ENCODE assay signal across 2 cellular contexts in the genomic region with DNA sequence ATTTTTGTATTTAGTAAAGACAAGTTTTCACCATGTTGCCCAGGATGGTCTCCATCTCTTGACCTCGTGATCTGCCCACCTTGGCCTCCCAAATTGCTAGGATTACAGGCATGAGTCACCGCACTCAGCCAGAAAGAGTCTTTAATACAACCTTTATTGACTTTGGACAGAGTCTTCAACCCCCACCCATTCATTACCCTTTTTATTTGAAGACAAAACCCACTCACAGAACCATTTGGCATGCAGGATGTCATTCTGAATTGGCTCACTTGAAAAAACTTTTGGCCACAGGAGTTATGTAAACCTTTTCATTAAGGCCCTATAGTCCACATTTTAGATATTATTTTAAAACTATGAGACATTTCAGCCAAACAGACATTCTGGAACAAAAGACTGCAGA.
TF ChIP-seq lines count a peak whose summit lies in the region.

No MANE protein-coding gene starts in this region.

TF ChIP-seq in endothelial cell of umbilical vein, 7 proteins besides CTCF, POLR2A, EP300 and RAD21:
- no peak for TF ChIP-seq JUN (IDR thresholded peaks at IDR 0.05; ENCODE audit: borderline replicate concordance, insufficient read depth, insufficient read length, low read depth)
- TF ChIP-seq GATA2 (IDR thresholded peaks at IDR 0.05; ENCODE audit: insufficient read depth, insufficient read length, low read depth, low read length) = no peak
- no peak for TF ChIP-seq EZH2 (IDR thresholded peaks at IDR 0.05; ENCODE audit: borderline replicate concordance, low read depth, low read length, severe bottlenecking)
- no peak for TF ChIP-seq MYC (IDR thresholded peaks at IDR 0.05; ENCODE audit: low read depth, low read length)
- no peak for TF ChIP-seq POLR2AphosphoS5 (IDR thresholded peaks at IDR 0.05; ENCODE audit: insufficient read depth, low read depth, low read length)
- TF ChIP-seq FOS (IDR thresholded peaks at IDR 0.05; ENCODE audit: borderline replicate concordance, insufficient read depth, low read length) = no peak
- no peak for TF ChIP-seq MAX (IDR thresholded peaks at IDR 0.05; ENCODE audit: insufficient read depth, insufficient read length)

TF ChIP-seq in HEK293T, 16 proteins besides CTCF, POLR2A, EP300 and RAD21 (continued from another document):
- TF ChIP-seq SP1 (IDR thresholded peaks at IDR 0.05) (no peak), HDGF (IDR thresholded peaks at IDR 0.05; ENCODE audit: borderline replicate concordance) (no peak), FOXA1 (IDR thresholded peaks at IDR 0.05) (no peak), FOXK2 (IDR thresholded peaks at IDR 0.05) (no peak), FOXM1 (IDR thresholded peaks at IDR 0.05; ENCODE audit: borderline replicate concordance) (no peak), CTBP1 (IDR thresholded peaks at IDR 0.05; ENCODE audit: borderline replicate concordance) (no peak), ELF4 (IDR thresholded peaks at IDR 0.05) (no peak), ZNF384 (IDR thresholded peaks at IDR 0.05) (no peak), L3MBTL2 (conservative IDR thresholded peaks at IDR 0.05) (no peak), BHLHE40 (IDR thresholded peaks at IDR 0.05; ENCODE audit: borderline replicate concordance) (no peak), NFRKB (IDR thresholded peaks at IDR 0.05) (no peak), TARDBP (IDR thresholded peaks at IDR 0.05) (no peak), LEF1 (IDR thresholded peaks at IDR 0.05; ENCODE audit: borderline replicate concordance) (no peak), ARNT (IDR thresholded peaks at IDR 0.05) (no peak)
- TF ChIP-seq, protein P1, sequence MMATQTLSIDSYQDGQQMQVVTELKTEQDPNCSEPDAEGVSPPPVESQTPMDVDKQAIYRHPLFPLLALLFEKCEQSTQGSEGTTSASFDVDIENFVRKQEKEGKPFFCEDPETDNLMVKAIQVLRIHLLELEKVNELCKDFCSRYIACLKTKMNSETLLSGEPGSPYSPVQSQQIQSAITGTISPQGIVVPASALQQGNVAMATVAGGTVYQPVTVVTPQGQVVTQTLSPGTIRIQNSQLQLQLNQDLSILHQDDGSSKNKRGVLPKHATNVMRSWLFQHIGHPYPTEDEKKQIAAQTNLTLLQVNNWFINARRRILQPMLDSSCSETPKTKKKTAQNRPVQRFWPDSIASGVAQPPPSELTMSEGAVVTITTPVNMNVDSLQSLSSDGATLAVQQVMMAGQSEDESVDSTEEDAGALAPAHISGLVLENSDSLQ (IDR thresholded peaks at IDR 0.05) = no peak
